ENCODE assay signal across 26 cellular contexts in the genomic region with DNA sequence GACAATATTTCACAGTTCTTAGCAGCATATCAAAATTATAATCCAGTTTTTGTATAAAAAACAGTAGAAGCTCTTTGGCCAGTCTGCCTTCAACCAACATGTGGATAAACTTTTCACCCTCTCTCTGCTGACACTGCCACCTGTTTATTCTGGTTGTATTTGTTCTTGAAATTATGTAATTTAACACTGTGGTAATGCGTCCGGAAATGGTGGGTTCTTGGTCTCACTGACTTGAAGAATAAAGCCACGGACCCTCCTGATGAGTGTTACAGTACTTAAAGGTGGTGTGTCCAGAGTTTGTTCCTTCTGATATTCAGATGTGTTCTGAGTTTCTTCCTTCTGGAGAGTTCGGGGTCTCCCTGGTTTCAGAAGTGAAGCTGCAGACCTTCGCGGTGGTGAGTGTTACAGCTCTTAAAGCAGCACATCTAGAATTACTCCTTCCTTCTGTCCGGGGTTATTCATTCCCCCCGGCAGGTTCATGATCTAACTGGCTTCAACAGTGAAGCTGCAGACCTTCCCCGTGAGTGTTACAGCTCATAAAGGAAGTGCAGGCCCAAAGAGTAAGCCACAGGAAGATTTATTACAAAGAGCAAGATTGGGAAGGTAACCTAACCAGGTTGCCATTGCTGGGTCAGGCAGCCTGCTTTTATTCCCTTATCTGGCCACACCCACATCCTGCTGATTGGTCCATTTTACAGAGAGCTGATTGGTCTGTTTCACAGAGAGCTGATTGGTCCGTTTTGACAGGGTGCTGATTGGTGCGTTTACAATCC. TPM values are rescaled to one million over a fixed set of nuclear protein-coding genes. Genes with fewer than 3 reads are reported as not detected.
"Had no signal": no experiment of that assay in that cellular context is flagged by ENCODE, and none has a peak within 500 bp of the region (broad histone marks: within the 10 kb centered on the region; RNA-seq: fewer than 3 reads in every experiment).

No MANE protein-coding gene starts in this region.

- H3K79me2 ChIP-seq: hepatocyte had no signal

- H3K36me3 ChIP-seq: brain microvascular endothelial cell, gastrocnemius medialis, left ventricle myocardium inferior, right atrium auricular region, transverse colon, vagina, WERI-Rb-1 had no signal

- H3K4me1 ChIP-seq: left ventricle myocardium inferior, right atrium auricular region, transverse colon, vagina had no signal

- DNase-seq: activated CD4-positive, alpha-beta T cell treated with anti-CD3 and anti-CD28 coated beads for 4 hours; activated effector memory CD4-positive, alpha-beta T cell treated with Interleukin-2 at 50 U/mL for 16 hours; activated T-cell treated with anti-CD3 and anti-CD28 coated beads, Interleukin-2, amount 50 U/mL, for 4 hours; anterior cingulate cortex; brain microvascular endothelial cell; cerebellar nuclear complex; gastrocnemius medialis; left ventricle myocardium inferior; mesendoderm; stimulated activated CD4-positive, alpha-beta T cell treated with anti-CD3 and anti-CD28 coated beads, Interleukin-15, amount 100 ng/mL, for 24 hours; stimulated activated CD4-positive, alpha-beta T cell treated with anti-CD3 and anti-CD28 coated beads, Interleukin-4, amount 100 ng/mL, for 1 hour; stimulated activated naive B cell treated with anti-CD40 and anti-IgM and Interleukin-4, amounts not matched to agents 10 μg/mL and 1 μg/mL and 100 μg/mL, for 72 hours; substantia nigra; T-helper 17 cell; transverse colon; WERI-Rb-1 had no signal

- H3K27me3 ChIP-seq: brain microvascular endothelial cell, gastrocnemius medialis, hepatocyte, right atrium auricular region, transverse colon, vagina had no signal

- H3K9me3 Mint-ChIP-seq: activated T-cell treated with anti-CD3 and anti-CD28 coated beads, Interleukin-2, amount 50 U/mL, for 4 hours; dendritic cell treated with granulocyte-macrophage colony-stimulating factor and Interleukin-4, amounts not matched to agents 40 ng/mL and 50 ng/mL, for 4 days; stimulated activated naive B cell treated with anti-CD40 and anti-IgM and Interleukin-4, amounts not matched to agents 10 μg/mL and 1 μg/mL and 100 μg/mL, for 72 hours had no signal

- H3K27me3 Mint-ChIP-seq: dendritic cell treated with granulocyte-macrophage colony-stimulating factor and Interleukin-4, amounts not matched to agents 40 ng/mL and 50 ng/mL, for 4 days; progenitor cell of endocrine pancreas had no signal

- H2AFZ ChIP-seq: hepatocyte had no signal

- H3K27ac Mint-ChIP-seq: activated naive CD4-positive, alpha-beta T cell treated with anti-CD3 and anti-CD28 coated beads, Interleukin-2, amount 50 U/mL, for 72 hours; dendritic cell treated with granulocyte-macrophage colony-stimulating factor and Interleukin-4, amounts not matched to agents 40 ng/mL and 50 ng/mL, for 4 days; progenitor cell of endocrine pancreas; stimulated activated naive B cell treated with anti-CD40 and anti-IgM and Interleukin-4, amounts not matched to agents 10 μg/mL and 1 μg/mL and 100 μg/mL, for 72 hours; T-helper 17 cell had no signal

- H3K4me3 Mint-ChIP-seq: activated T-cell treated with anti-CD3 and anti-CD28 coated beads, Interleukin-2, amount 50 U/mL, for 4 hours; dendritic cell treated with granulocyte-macrophage colony-stimulating factor and Interleukin-4, amounts not matched to agents 40 ng/mL and 50 ng/mL, for 4 days; T-helper 17 cell had no signal

- H3K9me3 ChIP-seq: gastrocnemius medialis, right atrium auricular region, transverse colon, vagina had no signal

- H3K4me2 ChIP-seq: hepatocyte had no signal

- H3K4me3 ChIP-seq: gastrocnemius medialis, hepatocyte, left ventricle myocardium inferior, right atrium auricular region, skin epidermis, transverse colon, vagina had no signal

- ATAC-seq: activated naive CD4-positive, alpha-beta T cell treated with anti-CD3 and anti-CD28 coated beads, Interleukin-2, amount 50 U/mL, for 72 hours; gastrocnemius medialis; stimulated activated naive B cell treated with anti-CD40 and anti-IgM and Interleukin-4, amounts not matched to agents 10 μg/mL and 1 μg/mL and 100 μg/mL, for 72 hours; T-helper 17 cell had no signal

- H3K27ac ChIP-seq: brain microvascular endothelial cell, epithelial cell of prostate, gastrocnemius medialis, hepatocyte, left ventricle myocardium inferior, right atrium auricular region, skin epidermis, transverse colon, vagina, WERI-Rb-1 had no signal

RNA-seq across cellular contexts. Expression of a gene that starts 15.7 kb away (rescaled TPM):
- total RNA-seq: activated CD8-positive, alpha-beta memory T cell treated with anti-CD3 and anti-CD28 coated beads for 36 hours; activated naive CD4-positive, alpha-beta T cell treated with anti-CD3 and anti-CD28 coated beads, Interleukin-2, amount 50 U/mL, for 72 hours; hepatocyte; left ventricle myocardium inferior; omental fat pad; right atrium auricular region; T-helper 17 cell; vagina had no signal
- polyA plus RNA-seq: hepatocyte had no signal
